In the genomic region with DNA sequence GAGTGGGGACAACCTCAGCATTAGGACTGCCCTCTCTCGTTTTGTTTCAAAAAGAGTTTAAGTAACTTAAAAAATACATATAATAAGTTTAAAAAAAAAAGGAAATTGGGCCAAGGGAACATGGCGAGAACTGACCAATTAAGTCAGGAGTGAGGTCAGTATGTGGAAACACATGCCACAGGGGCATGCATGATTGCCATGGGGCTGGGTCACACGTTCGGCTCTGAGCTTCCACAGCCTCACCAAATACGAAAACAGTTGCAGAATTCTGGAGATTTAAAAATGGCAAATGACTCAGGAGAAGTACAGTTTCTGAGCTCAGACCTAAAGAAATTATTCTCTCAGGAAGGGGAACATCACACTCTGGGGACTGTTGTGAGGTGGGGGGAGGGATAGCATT, we compare ENCODE assay signal across 25 cellular contexts.
"Had no signal": no experiment of that assay in that cellular context is flagged by ENCODE, and none has a peak within 500 bp of the region (broad histone marks: within the 10 kb centered on the region; RNA-seq: fewer than 3 reads in every experiment).

No MANE protein-coding gene starts in this region.

- H3K36me3 Mint-ChIP-seq: activated naive CD4-positive, alpha-beta T cell treated with anti-CD3 and anti-CD28 coated beads, Interleukin-2, amount 50 U/mL, for 24 hours; mesothelial cell of epicardium had no signal

- H3K4me3 ChIP-seq: body of pancreas, cardiac muscle cell, heart right ventricle, ovary, prostate gland, right atrium auricular region, upper lobe of left lung had no signal

- ATAC-seq: body of pancreas; heart right ventricle; naive thymus-derived CD8-positive, alpha-beta T cell had no signal

- H3K27ac Mint-ChIP-seq: activated naive CD4-positive, alpha-beta T cell treated with anti-CD3 and anti-CD28 coated beads, Interleukin-2, amount 50 U/mL, for 24 hours; mesothelial cell of epicardium; stimulated activated naive CD8-positive, alpha-beta T cell treated with anti-CD3 and anti-CD28 coated beads, Interleukin-15, Interleukin-2, amounts not matched to agents 100 ng/mL and 50 ng/mL, for 24 hours had no signal

- H3K27me3 ChIP-seq: body of pancreas, cardiac muscle cell, heart right ventricle, ovary, right atrium auricular region, upper lobe of left lung had no signal

- H3K9me3 ChIP-seq: body of pancreas, heart right ventricle, ovary, prostate gland, right atrium auricular region, upper lobe of left lung had no signal

- H3K4me3 Mint-ChIP-seq: activated naive CD4-positive, alpha-beta T cell treated with anti-CD3 and anti-CD28 coated beads, Interleukin-2, amount 50 U/mL, for 24 hours; mesothelial cell of epicardium; naive thymus-derived CD8-positive, alpha-beta T cell; stimulated activated naive CD8-positive, alpha-beta T cell treated with anti-CD3 and anti-CD28 coated beads, Interleukin-15, Interleukin-2, amounts not matched to agents 100 ng/mL and 50 ng/mL, for 24 hours had no signal

- DNase-seq: activated CD4-positive, alpha-beta T cell treated with anti-CD3 and anti-CD28 coated beads for 1 hour; activated CD4-positive, alpha-beta T cell treated with anti-CD3 and anti-CD28 coated beads, Interleukin-2, amount 50 U/mL, for 1 hour; activated gamma-delta T cell treated with Interleukin-2 at 50 U/mL for 16 hours; activated T-cell treated with anti-CD3 and anti-CD28 coated beads, Interleukin-2, amount 50 U/mL, for 1 hour; anterior cingulate cortex; dermis blood vessel endothelial cell; effector CD8-positive, alpha-beta T cell; erythroblast; heart right ventricle; islet precursor cell; left colon; naive thymus-derived CD8-positive, alpha-beta T cell; ovary; stimulated activated CD4-positive, alpha-beta T cell treated with anti-CD3 and anti-CD28 coated beads, Interleukin-12 subunit alpha, Interleukin-12 subunit beta, amount 100 ng/mL, for 4 hours; stimulated activated CD4-positive, alpha-beta T cell treated with anti-CD3 and anti-CD28 coated beads, Interleukin-4, amount 100 ng/mL, for 4 hours; T-helper 1 cell; T-helper 9 cell; upper lobe of left lung had no signal

- H3K27me3 Mint-ChIP-seq: activated naive CD4-positive, alpha-beta T cell treated with anti-CD3 and anti-CD28 coated beads, Interleukin-2, amount 50 U/mL, for 24 hours; naive thymus-derived CD8-positive, alpha-beta T cell; stimulated activated naive CD8-positive, alpha-beta T cell treated with anti-CD3 and anti-CD28 coated beads, Interleukin-15, Interleukin-2, amounts not matched to agents 100 ng/mL and 50 ng/mL, for 24 hours had no signal

- H3K27ac ChIP-seq: cardiac muscle cell, ovary, prostate gland, right atrium auricular region had no signal

- H3K36me3 ChIP-seq: cardiac muscle cell, heart right ventricle, ovary, prostate gland, right atrium auricular region, upper lobe of left lung had no signal
